ENCODE assay signal across 7 cellular contexts in the genomic region with DNA sequence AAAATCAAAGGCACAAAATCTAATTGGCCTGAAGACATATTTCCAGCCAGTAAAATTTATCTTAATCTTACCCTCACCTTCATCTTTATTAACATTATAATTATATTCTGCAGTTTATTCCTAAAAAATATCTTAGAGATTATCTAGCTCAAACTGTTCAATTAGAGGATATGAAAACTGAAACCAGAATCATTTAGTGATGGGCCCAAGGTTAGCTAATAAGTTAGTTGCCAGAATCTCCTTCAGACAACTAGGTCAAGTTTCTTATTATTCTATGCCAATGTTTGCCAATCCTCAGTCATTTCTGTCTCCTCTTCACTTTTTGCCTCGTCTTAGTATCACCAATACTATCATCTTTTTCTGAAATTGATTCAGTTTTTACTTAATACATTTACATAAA.
ATAC-seq and TF ChIP-seq lines count a peak whose summit lies in the region.
"Had no signal": no experiment of that assay in that cellular context is flagged by ENCODE, and none has a peak within 500 bp of the region (broad histone marks: within the 10 kb centered on the region; RNA-seq: fewer than 3 reads in every experiment).

No MANE protein-coding gene starts in this region.

- ATAC-seq in GM18867 (IDR thresholded peaks at IDR 0.05; ENCODE audit: unreplicated experiment) = peak; percentile 53
- peak; percentile 28 for ATAC-seq in HG03432 (IDR thresholded peaks at IDR 0.05; ENCODE audit: unreplicated experiment)
- no peak for ATAC-seq in HG03520 (IDR thresholded peaks at IDR 0.05; ENCODE audit: unreplicated experiment)
- ATAC-seq in GM21390 (IDR thresholded peaks at IDR 0.05; ENCODE audit: unreplicated experiment) = no peak
- no peak for ATAC-seq in GM21423 (IDR thresholded peaks at IDR 0.05; ENCODE audit: unreplicated experiment)
- ATAC-seq: GM23338 had no signal

- TF ChIP-seq CTCF in VCaP (conservative IDR thresholded peaks at IDR 0.05) = no peak

- peak overlapping the region; percentile 80 for H3K27ac ChIP-seq in VCaP

Comparison
In these comparisons a context has a peak if more than half of its experiments do, and no peak if none do; other contexts are left out.
1. ATAC-seq: peak in GM18867 (single experiment) and HG03432 (single experiment); none in HG03520 (single experiment), GM21390 (single experiment) and GM21423 (single experiment).